ENCODE assay signal across 8 cellular contexts in the genomic region with DNA sequence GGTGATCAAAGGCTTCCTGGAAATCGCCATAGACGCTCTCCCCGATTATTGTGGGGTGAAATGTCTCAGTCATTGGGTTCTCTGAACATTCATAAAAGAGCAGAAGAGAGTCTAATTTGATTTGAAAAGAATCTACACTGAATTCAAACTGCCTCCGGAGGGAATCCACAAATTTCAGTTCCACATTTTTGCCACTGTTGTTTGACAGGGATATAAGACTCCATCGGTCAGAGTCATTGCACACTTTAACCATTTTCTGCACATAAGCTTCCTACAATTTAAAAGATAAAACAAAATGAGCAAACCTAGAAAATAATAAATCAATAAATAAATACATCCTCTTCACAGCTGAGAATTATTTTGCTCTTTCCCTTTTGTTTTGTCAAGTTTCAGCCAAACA. TPM values are rescaled to one million over a fixed set of nuclear protein-coding genes. Genes with fewer than 3 reads are reported as not detected.
DNase-seq lines count a peak whose midpoint lies in the region; FAIRE-seq and TF ChIP-seq lines count a peak whose summit lies in the region.

No MANE protein-coding gene starts in this region.

- POLR2A ChIA-PET in AG04450 (lab: Yijun Ruan, JAX): no interaction called here
- POLR2A ChIA-PET in H1 (lab: Charles Lee; ENCODE audit: partially characterized antibody): no interaction called here

- H3K23ac ChIP-seq in H1 (ENCODE audit: insufficient read length): no peak overlapping the region

- no peak overlapping the region for H4K5ac ChIP-seq in H1 (ENCODE audit: insufficient read length, low read depth, low read length)

- H4K91ac ChIP-seq in H1 (replicated peaks; ENCODE audit: insufficient read length, low read length): no peak overlapping the region

- H3K36me3 ChIP-seq in MG63 (peaks cover 54% of the 10 kb centered on the region), H1 (ENCODE audit: control insufficient read depth in 2 of 4, insufficient read depth in 4 of 4, low read length in 3 of 4) (no peaks in the 10 kb centered on the region; a peak in 1 of 8 replicates), neuron (ENCODE audit: insufficient read depth, low read length) (peaks cover 43% of the 10 kb centered on the region)

- H3K79me2 ChIP-seq in H1 (ENCODE audit: control insufficient read depth in 1 of 2, insufficient read depth in 2 of 2, low read length in 2 of 2): no peaks in the 10 kb centered on the region

- H3K18ac ChIP-seq in H1 (ENCODE audit: extremely low read depth, low read length): no peak overlapping the region

- H3K14ac ChIP-seq in H1 (ENCODE audit: insufficient read length): no peak overlapping the region

- TF ChIP-seq RAD21 in H1 (IDR thresholded peaks at IDR 0.05 in 1 of 2, conservative IDR thresholded peaks at IDR 0.05 in 1 of 2; ENCODE audit: low read depth in 2 of 2, low read length in 2 of 2): no peak

- H2AFZ ChIP-seq in H1 (ENCODE audit: low read length): no peak overlapping the region
- no peak overlapping the region for H2AFZ ChIP-seq in neuron (ENCODE audit: low read depth, low read length)

- CTCF ChIA-PET in AG04450 (lab: Charles Lee) (no interaction called here), H1 (lab: Charles Lee; ENCODE audit: partially characterized antibody) (no interaction called here)

- DNase-seq in AG04450 (ENCODE audit: low read depth, low spot score) (no peak), MG63 (no peak), H1 (ENCODE audit: low read depth in 1 of 2, low spot score in 2 of 2) (no peak), germinal center (ENCODE audit: low spot score) (no peak), H54 (ENCODE audit: insufficient read length, low spot score) (no peak), NCI-H2227 (lab: John Stamatoyannopoulos, UW; ENCODE audit: unreplicated experiment) (no peak), NCI-H2227 treated with DMSO at 0.1 percent for 48 hours (lab: John Stamatoyannopoulos, UW) (no peak)

- H3K4ac ChIP-seq in H1 (replicated peaks; ENCODE audit: insufficient read length, low read depth, low read length): no peak overlapping the region

- FAIRE-seq in H1 (lab: Jason Lieb, UNC) (no peak), H54 (lab: Jason Lieb, UNC) (no peak)

- no peak overlapping the region for H3K9ac ChIP-seq in H1 (replicated peaks in 1 of 4; ENCODE audit: extremely low read depth in 1 of 4, low read depth in 3 of 4, low read length in 3 of 4)

- no peak overlapping the region for H3K56ac ChIP-seq in H1 (replicated peaks; ENCODE audit: insufficient read length, low read depth, low read length)

- no peaks in the 10 kb centered on the region for H3K79me1 ChIP-seq in H1 (ENCODE audit: low read depth, low read length)

- H3K27ac ChIP-seq in AG04450 (ENCODE audit: low read depth, low read length) (no peak overlapping the region), H1 (ENCODE audit: low read depth, low read length) (no peak overlapping the region)

- H4K8ac ChIP-seq in H1 (ENCODE audit: extremely low read depth, insufficient read depth, low read length): no peak overlapping the region

- H3K23me2 ChIP-seq in H1 (ENCODE audit: low read depth, low read length): peaks cover 12% of the 10 kb centered on the region

- TF ChIP-seq POLR2A in H1 (IDR thresholded peaks at IDR 0.05; ENCODE audit: control extremely low read depth in 1 of 2, low read depth in 2 of 2, low read length in 2 of 2) (no peak), H54 (IDR thresholded peaks at IDR 0.05; ENCODE audit: low read depth, low read length) (no peak)

- no peak for TF ChIP-seq EP300 in H1 (IDR thresholded peaks at IDR 0.05; ENCODE audit: borderline replicate concordance in 1 of 2, low read depth in 2 of 2, low read length in 2 of 2)

- peaks cover 0 to 3% (median 0%) of the 10 kb centered on the region in 4 experiments; a peak in 2 of 7 replicates for H3K4me1 ChIP-seq in H1 (replicated peaks in 1 of 4; ENCODE audit: control insufficient read depth in 3 of 4, insufficient read depth in 4 of 4, low read length in 3 of 4)
- peaks cover 40% of the 10 kb centered on the region for H3K4me1 ChIP-seq in neuron (ENCODE audit: insufficient read depth, low read length)

- WGBS in H1 (ENCODE audit: extremely low coverage in 1 of 2, insufficient coverage in 1 of 2, insufficient read length in 1 of 2, insufficient replicate concordance in 2 of 2, low coverage in 1 of 2, low lambda C conversion rate in 2 of 2, missing lambda C conversion rate in 1 of 2), 2 experiments: 91% methylated on average over 5 of the region's 5 CpGs; no CpG with 5 or more reads in 1 of the 2 experiments

- no peak overlapping the region for H2BK15ac ChIP-seq in H1 (ENCODE audit: low read length)

- peak overlapping the region; percentile 91 for H3K4me3 ChIP-seq in AG04450 (ENCODE audit: low read depth, low read length)
- peak overlapping the region; percentile 98 for H3K4me3 ChIP-seq in MG63
- H3K4me3 ChIP-seq in H1 (ENCODE audit: extremely low read depth in 1 of 4, insufficient read depth in 2 of 4, low read depth in 3 of 4, low read length in 4 of 4): no peak overlapping the region
- H3K4me3 ChIP-seq in neuron (ENCODE audit: low read length): peak overlapping the region; percentile 98

- H2BK12ac ChIP-seq in H1 (ENCODE audit: low read depth, low read length): no peak overlapping the region

- no peak overlapping the region for H2BK20ac ChIP-seq in H1 (ENCODE audit: low read length)

- no peaks in the 10 kb centered on the region; the same call in 1 of the 2 replicates for H3K9me3 ChIP-seq in AG04450 (ENCODE audit: control insufficient read depth, insufficient read depth, low read length)
- no peaks in the 10 kb centered on the region for H3K9me3 ChIP-seq in MG63
- H3K9me3 ChIP-seq in H1 (ENCODE audit: insufficient read depth in 2 of 2, low read depth in 1 of 2, low read length in 1 of 2): no peaks in the 10 kb centered on the region
- H3K9me3 ChIP-seq in neuron (ENCODE audit: low read length): peaks cover 3% of the 10 kb centered on the region

- no peak for TF ChIP-seq CTCF in AG04450 (IDR thresholded peaks at IDR 0.05; ENCODE audit: low read depth, low read length)
- TF ChIP-seq CTCF in H1 (IDR thresholded peaks at IDR 0.05; ENCODE audit: control extremely low read depth in 1 of 3, insufficient read depth in 1 of 3, low read depth in 1 of 3, low read length in 3 of 3): no peak

- H2BK5ac ChIP-seq in H1 (ENCODE audit: low read depth, low read length): no peak overlapping the region

- H3K27me3 ChIP-seq in AG04450 (ENCODE audit: control insufficient read depth, insufficient read depth, low read length) (no peaks in the 10 kb centered on the region), MG63 (no peaks in the 10 kb centered on the region), H1 (replicated peaks in 1 of 4; ENCODE audit: control insufficient read depth in 3 of 4, extremely low read depth in 1 of 4, insufficient read depth in 3 of 4, low read length in 3 of 4) (peaks cover 0 to 24% (median 10%) of the 10 kb centered on the region in 4 experiments; a peak in 5 of 7 replicates), neuron (ENCODE audit: insufficient read depth, low read length) (no peaks in the 10 kb centered on the region)

- H2AK5ac ChIP-seq in H1 (ENCODE audit: low read depth, low read length): no peak overlapping the region

- no peaks in the 10 kb centered on the region for H4K20me1 ChIP-seq in H1 (replicated peaks in 1 of 2; ENCODE audit: control insufficient read depth in 1 of 2, insufficient read depth in 2 of 2, low read length in 2 of 2)

- H2BK120ac ChIP-seq in H1 (replicated peaks; ENCODE audit: low read depth, low read length): no peak overlapping the region

- peak overlapping the region; percentile 93; a peak in 2 of 4 replicates for H3K4me2 ChIP-seq in H1 (ENCODE audit: insufficient read depth in 1 of 2, low read depth in 2 of 2, low read length in 2 of 2)

TF ChIP-seq in H1, 55 proteins besides CTCF, POLR2A, EP300 and RAD21:
- TF ChIP-seq RXRA (IDR thresholded peaks at IDR 0.05; ENCODE audit: insufficient read depth, low read depth, low read length) (no peak), RNF2 (IDR thresholded peaks at IDR 0.05; ENCODE audit: borderline replicate concordance, low read depth, low read length, missing control alignments, poor library complexity, severe bottlenecking) (no peak), SP4 (IDR thresholded peaks at IDR 0.05; ENCODE audit: low read length) (no peak)
- TF ChIP-seq, protein P1, sequence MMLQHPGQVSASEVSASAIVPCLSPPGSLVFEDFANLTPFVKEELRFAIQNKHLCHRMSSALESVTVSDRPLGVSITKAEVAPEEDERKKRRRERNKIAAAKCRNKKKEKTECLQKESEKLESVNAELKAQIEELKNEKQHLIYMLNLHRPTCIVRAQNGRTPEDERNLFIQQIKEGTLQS (IDR thresholded peaks at IDR 0.05; ENCODE audit: insufficient read depth, low read depth, low read length): no peak

RNA-seq across cellular contexts. Expression of a gene that starts 2.3 kb away (rescaled TPM):
- polyA plus RNA-seq in AG04450 (2011; rRNA removed) (10.0 and 14.0 TPM in 2 replicates), H1 (2011; rRNA removed) (0.61 and 0.91 TPM in 2 replicates)
- 8.3 and 12.8 TPM in 2 replicates for polyA minus RNA-seq in AG04450 (2011; rRNA and poly(A)+ RNA removed)
- 16.4 and 22.0 TPM in 2 replicates for total RNA-seq in MG63 (2014; rRNA removed; shearing (Covaris generic); ENCODE audit: low replicate concordance)
- 2.9 and 3.1 TPM in 2 replicates for total RNA-seq in H1 (2021; fragmentation: NEBNext Ultra II Directional; extraction: Animal tissue kit (Norgen Biotek cat#: 25700))
- 0.79 TPM for polyA plus RNA-seq in H1 (2011; cell fraction: cytosol; rRNA removed)
- polyA plus RNA-seq in H1 (2011; cell fraction: nucleus; rRNA removed): 1.1 TPM
- polyA plus RNA-seq in H1 (2012, experiment 1 of 2): 1.3 to 2.1 TPM (median 1.6 TPM) in 4 replicates
- 0.22 TPM for polyA plus RNA-seq in H1 (2012, experiment 2 of 2)
- 2.7 TPM for polyA plus RNA-seq in H1 (2013, experiment 1 of 2)
- polyA plus RNA-seq in H1 (2013, experiment 2 of 2): 2.4 TPM
- 1.1 and 1.7 TPM in 2 replicates for polyA minus RNA-seq in H1 (2011; rRNA and poly(A)+ RNA removed)
- 1.5 TPM for polyA minus RNA-seq in H1 (2011; cell fraction: cytosol; rRNA and poly(A)+ RNA removed)
- 3.5 TPM for polyA minus RNA-seq in H1 (2011; cell fraction: nucleus; rRNA and poly(A)+ RNA removed)

Comparison
In these comparisons a context has a peak if more than half of its experiments do, and no peak if none do; other contexts are left out.
1. H3K4me3 ChIP-seq: peak in AG04450 (single experiment), MG63 (single experiment) and neuron (single experiment); none in H1 (0 of 4).